ENCODE assay signal across 13 cellular contexts in the genomic region with DNA sequence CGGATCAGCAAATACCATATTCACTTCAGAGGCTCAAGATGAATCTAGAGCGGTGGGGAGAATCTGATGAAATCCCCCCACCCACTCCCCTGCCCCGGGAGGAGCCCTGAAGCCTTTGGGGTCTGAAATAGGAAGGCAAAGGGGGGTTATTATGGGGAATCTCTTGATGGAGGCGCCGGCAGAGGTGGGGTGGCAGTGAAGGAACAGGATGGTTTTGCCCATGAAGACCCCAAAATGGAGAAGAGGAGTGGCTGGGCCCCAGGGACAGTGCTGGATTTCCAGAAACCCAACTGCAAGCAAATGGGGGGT. TPM values are rescaled to one million over a fixed set of nuclear protein-coding genes. Genes with fewer than 3 reads are reported as not detected.
A peak's percentile ranks its signal among the peaks of the same experiment; 100 is the strongest.
DNase-seq lines count a peak whose midpoint lies in the region; ATAC-seq and TF ChIP-seq lines count a peak whose summit lies in the region.
"Had no signal": no experiment of that assay in that cellular context is flagged by ENCODE, and none has a peak within 500 bp of the region (broad histone marks: within the 10 kb centered on the region; RNA-seq: fewer than 3 reads in every experiment).

No MANE protein-coding gene starts in this region.

- H3K4me3 Mint-ChIP-seq in activated naive CD4-positive, alpha-beta T cell treated with anti-CD3 and anti-CD28 coated beads, Interleukin-2, amount 10 ng/mL, durations not matched to agents 7 days and 5 days = peak overlapping the region; percentile 59
- H3K4me3 Mint-ChIP-seq in activated CD8-positive, alpha-beta T cell treated with anti-CD3 and anti-CD28 coated beads, Interleukin-2, amount 10 ng/mL, durations not matched to agents 7 days and 5 days = peak overlapping the region; percentile 31
- peak overlapping the region; percentile 43 to 85 (median 70) for H3K4me3 Mint-ChIP-seq in immature natural killer cell
- H3K4me3 Mint-ChIP-seq in stimulated activated memory B cell treated with anti-CD40 and anti-IgM and Interleukin-4, amounts not matched to agents 10 μg/mL and 1 μg/mL and 100 μg/mL, for 72 hours = peak overlapping the region; percentile 67

- POLR2A ChIA-PET in activated CD8-positive, alpha-beta T cell treated with anti-CD3 and anti-CD28 coated beads, Interleukin-2, amount 10 ng/mL, durations not matched to agents 7 days and 5 days (lab: Charles Lee) = no interaction called here

- CTCF ChIA-PET in activated naive CD4-positive, alpha-beta T cell treated with anti-CD3 and anti-CD28 coated beads, Interleukin-2, amount 10 ng/mL, durations not matched to agents 7 days and 5 days (lab: Charles Lee) = no interaction called here
- CTCF ChIA-PET in activated CD8-positive, alpha-beta T cell treated with anti-CD3 and anti-CD28 coated beads, Interleukin-2, amount 10 ng/mL, durations not matched to agents 7 days and 5 days (lab: Charles Lee) = no interaction called here

- peaks cover 99% of the 10 kb centered on the region for H3K27me3 Mint-ChIP-seq in activated naive CD4-positive, alpha-beta T cell treated with anti-CD3 and anti-CD28 coated beads, Interleukin-2, amount 10 ng/mL, durations not matched to agents 7 days and 5 days
- H3K27me3 Mint-ChIP-seq in activated CD8-positive, alpha-beta T cell treated with anti-CD3 and anti-CD28 coated beads, Interleukin-2, amount 10 ng/mL, durations not matched to agents 7 days and 5 days (ENCODE audit: low read depth) = peaks cover 75% of the 10 kb centered on the region
- peaks cover 26 to 51% (median 32%) of the 10 kb centered on the region in 3 donors for H3K27me3 Mint-ChIP-seq in immature natural killer cell (ENCODE audit: low read depth in 3 of 3)
- H3K27me3 Mint-ChIP-seq in stimulated activated memory B cell treated with anti-CD40 and anti-IgM and Interleukin-4, amounts not matched to agents 10 μg/mL and 1 μg/mL and 100 μg/mL, for 72 hours = peaks cover 99% of the 10 kb centered on the region

- peaks cover 16% of the 10 kb centered on the region for H3K4me1 Mint-ChIP-seq in activated naive CD4-positive, alpha-beta T cell treated with anti-CD3 and anti-CD28 coated beads, Interleukin-2, amount 10 ng/mL, durations not matched to agents 7 days and 5 days
- H3K4me1 Mint-ChIP-seq in activated CD8-positive, alpha-beta T cell treated with anti-CD3 and anti-CD28 coated beads, Interleukin-2, amount 10 ng/mL, durations not matched to agents 7 days and 5 days (ENCODE audit: low read depth) = peaks cover 30% of the 10 kb centered on the region
- H3K4me1 Mint-ChIP-seq in immature natural killer cell = peaks cover 12 to 13% of the 10 kb centered on the region in 2 donors
- H3K4me1 Mint-ChIP-seq in stimulated activated memory B cell treated with anti-CD40 and anti-IgM and Interleukin-4, amounts not matched to agents 10 μg/mL and 1 μg/mL and 100 μg/mL, for 72 hours = peaks cover 58% of the 10 kb centered on the region

- DNase-seq in activated naive CD4-positive, alpha-beta T cell treated with anti-CD3 and anti-CD28 coated beads, Interleukin-2, amount 10 ng/mL, durations not matched to agents 7 days and 5 days = no peak
- DNase-seq in activated naive CD4-positive, alpha-beta T cell (lab: John Stamatoyannopoulos, UW) = no peak
- no peak for DNase-seq in activated CD8-positive, alpha-beta T cell treated with anti-CD3 and anti-CD28 coated beads, Interleukin-2, amount 10 ng/mL, durations not matched to agents 7 days and 5 days
- DNase-seq in immature natural killer cell = no peak
- no peak for DNase-seq in DMS79 treated with DMSO at 0.1 percent for 48 hours (lab: John Stamatoyannopoulos, UW)
- no peak for DNase-seq in NCI-H1105 treated with DMSO at 0.1 percent for 48 hours (lab: John Stamatoyannopoulos, UW)
- DNase-seq: esophagus squamous epithelium, mammary epithelial cell, NCI-H187, T-helper 9 cell had no signal

- H3K36me3 Mint-ChIP-seq in activated naive CD4-positive, alpha-beta T cell treated with anti-CD3 and anti-CD28 coated beads, Interleukin-2, amount 10 ng/mL, durations not matched to agents 7 days and 5 days = no peaks in the 10 kb centered on the region
- H3K36me3 Mint-ChIP-seq in activated CD8-positive, alpha-beta T cell treated with anti-CD3 and anti-CD28 coated beads, Interleukin-2, amount 10 ng/mL, durations not matched to agents 7 days and 5 days (ENCODE audit: low read depth) = no peaks in the 10 kb centered on the region
- H3K36me3 Mint-ChIP-seq in immature natural killer cell = peaks cover 0 to 4% (median 0%) of the 10 kb centered on the region in 3 donors
- H3K36me3 Mint-ChIP-seq in stimulated activated memory B cell treated with anti-CD40 and anti-IgM and Interleukin-4, amounts not matched to agents 10 μg/mL and 1 μg/mL and 100 μg/mL, for 72 hours = no peaks in the 10 kb centered on the region

- H3K9me3 Mint-ChIP-seq in activated naive CD4-positive, alpha-beta T cell treated with anti-CD3 and anti-CD28 coated beads, Interleukin-2, amount 10 ng/mL, durations not matched to agents 7 days and 5 days = no peaks in the 10 kb centered on the region
- no peaks in the 10 kb centered on the region for H3K9me3 Mint-ChIP-seq in activated CD8-positive, alpha-beta T cell treated with anti-CD3 and anti-CD28 coated beads, Interleukin-2, amount 10 ng/mL, durations not matched to agents 7 days and 5 days (ENCODE audit: insufficient read depth)
- H3K9me3 Mint-ChIP-seq in immature natural killer cell = no peaks in the 10 kb centered on the region
- no peaks in the 10 kb centered on the region for H3K9me3 Mint-ChIP-seq in stimulated activated memory B cell treated with anti-CD40 and anti-IgM and Interleukin-4, amounts not matched to agents 10 μg/mL and 1 μg/mL and 100 μg/mL, for 72 hours

- no peak for ATAC-seq in activated CD8-positive, alpha-beta T cell treated with anti-CD3 and anti-CD28 coated beads, Interleukin-2, amount 10 ng/mL, durations not matched to agents 7 days and 5 days
- no peak for ATAC-seq in stimulated activated memory B cell treated with anti-CD40 and anti-IgM and Interleukin-4, amounts not matched to agents 10 μg/mL and 1 μg/mL and 100 μg/mL, for 72 hours
- no peak for ATAC-seq in SK-N-SH treated with all-trans-retinoic acid at 6 μM for 48 hours

- H3K27ac Mint-ChIP-seq in activated naive CD4-positive, alpha-beta T cell treated with anti-CD3 and anti-CD28 coated beads, Interleukin-2, amount 10 ng/mL, durations not matched to agents 7 days and 5 days = no peak overlapping the region
- no peak overlapping the region for H3K27ac Mint-ChIP-seq in activated CD8-positive, alpha-beta T cell treated with anti-CD3 and anti-CD28 coated beads, Interleukin-2, amount 10 ng/mL, durations not matched to agents 7 days and 5 days
- H3K27ac Mint-ChIP-seq in immature natural killer cell = no peak overlapping the region
- no peak overlapping the region for H3K27ac Mint-ChIP-seq in stimulated activated memory B cell treated with anti-CD40 and anti-IgM and Interleukin-4, amounts not matched to agents 10 μg/mL and 1 μg/mL and 100 μg/mL, for 72 hours

TF ChIP-seq in SK-N-SH treated with all-trans-retinoic acid at 6 μM for 48 hours, 23 proteins besides CTCF, POLR2A, EP300 and RAD21 (continues in another document):
- TF ChIP-seq, protein P1, sequence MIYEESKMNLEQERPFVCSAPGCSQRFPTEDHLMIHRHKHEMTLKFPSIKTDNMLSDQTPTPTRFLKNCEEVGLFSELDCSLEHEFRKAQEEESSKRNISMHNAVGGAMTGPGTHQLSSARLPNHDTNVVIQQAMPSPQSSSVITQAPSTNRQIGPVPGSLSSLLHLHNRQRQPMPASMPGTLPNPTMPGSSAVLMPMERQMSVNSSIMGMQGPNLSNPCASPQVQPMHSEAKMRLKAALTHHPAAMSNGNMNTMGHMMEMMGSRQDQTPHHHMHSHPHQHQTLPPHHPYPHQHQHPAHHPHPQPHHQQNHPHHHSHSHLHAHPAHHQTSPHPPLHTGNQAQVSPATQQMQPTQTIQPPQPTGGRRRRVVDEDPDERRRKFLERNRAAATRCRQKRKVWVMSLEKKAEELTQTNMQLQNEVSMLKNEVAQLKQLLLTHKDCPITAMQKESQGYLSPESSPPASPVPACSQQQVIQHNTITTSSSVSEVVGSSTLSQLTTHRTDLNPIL (CRISPR knock-in tag; IDR thresholded peaks at IDR 0.05; ENCODE audit: low read depth) = no peak
- TF ChIP-seq TCF4 (CRISPR knock-in tag; IDR thresholded peaks at IDR 0.05; ENCODE audit: borderline replicate concordance) = no peak
- TF ChIP-seq ZNF8 (CRISPR knock-in tag; IDR thresholded peaks at IDR 0.05) = no peak
- no peak for TF ChIP-seq ZFP3 (CRISPR knock-in tag; IDR thresholded peaks at IDR 0.05)
- TF ChIP-seq OSR1 (CRISPR knock-in tag; IDR thresholded peaks at IDR 0.05) = no peak
- TF ChIP-seq, protein P2, sequence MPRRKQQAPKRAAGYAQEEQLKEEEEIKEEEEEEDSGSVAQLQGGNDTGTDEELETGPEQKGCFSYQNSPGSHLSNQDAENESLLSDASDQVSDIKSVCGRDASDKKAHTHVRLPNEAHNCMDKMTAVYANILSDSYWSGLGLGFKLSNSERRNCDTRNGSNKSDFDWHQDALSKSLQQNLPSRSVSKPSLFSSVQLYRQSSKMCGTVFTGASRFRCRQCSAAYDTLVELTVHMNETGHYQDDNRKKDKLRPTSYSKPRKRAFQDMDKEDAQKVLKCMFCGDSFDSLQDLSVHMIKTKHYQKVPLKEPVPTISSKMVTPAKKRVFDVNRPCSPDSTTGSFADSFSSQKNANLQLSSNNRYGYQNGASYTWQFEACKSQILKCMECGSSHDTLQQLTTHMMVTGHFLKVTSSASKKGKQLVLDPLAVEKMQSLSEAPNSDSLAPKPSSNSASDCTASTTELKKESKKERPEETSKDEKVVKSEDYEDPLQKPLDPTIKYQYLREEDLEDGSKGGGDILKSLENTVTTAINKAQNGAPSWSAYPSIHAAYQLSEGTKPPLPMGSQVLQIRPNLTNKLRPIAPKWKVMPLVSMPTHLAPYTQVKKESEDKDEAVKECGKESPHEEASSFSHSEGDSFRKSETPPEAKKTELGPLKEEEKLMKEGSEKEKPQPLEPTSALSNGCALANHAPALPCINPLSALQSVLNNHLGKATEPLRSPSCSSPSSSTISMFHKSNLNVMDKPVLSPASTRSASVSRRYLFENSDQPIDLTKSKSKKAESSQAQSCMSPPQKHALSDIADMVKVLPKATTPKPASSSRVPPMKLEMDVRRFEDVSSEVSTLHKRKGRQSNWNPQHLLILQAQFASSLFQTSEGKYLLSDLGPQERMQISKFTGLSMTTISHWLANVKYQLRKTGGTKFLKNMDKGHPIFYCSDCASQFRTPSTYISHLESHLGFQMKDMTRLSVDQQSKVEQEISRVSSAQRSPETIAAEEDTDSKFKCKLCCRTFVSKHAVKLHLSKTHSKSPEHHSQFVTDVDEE (CRISPR knock-in tag; IDR thresholded peaks at IDR 0.05) = no peak
- TF ChIP-seq ZC3H10 (CRISPR knock-in tag; IDR thresholded peaks at IDR 0.05) = no peak
- no peak for TF ChIP-seq PPARA (CRISPR knock-in tag; IDR thresholded peaks at IDR 0.05; ENCODE audit: borderline replicate concordance)
- TF ChIP-seq ARNTL (CRISPR knock-in tag; IDR thresholded peaks at IDR 0.05; ENCODE audit: borderline replicate concordance, low read depth) = no peak
- TF ChIP-seq GLIS3 (CRISPR knock-in tag; IDR thresholded peaks at IDR 0.05) = no peak

RNA-seq across cellular contexts. Expression of gene WNT3, which starts 0.6 kb away (rescaled TPM):
- total RNA-seq in activated CD8-positive, alpha-beta T cell treated with anti-CD3 and anti-CD28 coated beads, Interleukin-2, amount 10 ng/mL, durations not matched to agents 7 days and 5 days = not detected
- under 1 TPM in 2 of 3 donors, not detected in 1; 0.12 to 0.17 TPM for polyA plus RNA-seq in immature natural killer cell

RNA-seq across cellular contexts. Expression of gene WNT9B, which starts 33.5 kb away (rescaled TPM):
- not detected for total RNA-seq in activated CD8-positive, alpha-beta T cell treated with anti-CD3 and anti-CD28 coated beads, Interleukin-2, amount 10 ng/mL, durations not matched to agents 7 days and 5 days
- not detected for polyA plus RNA-seq in immature natural killer cell
- total RNA-seq: activated CD8-positive, alpha-beta memory T cell treated with anti-CD3 and anti-CD28 coated beads for 36 hours; mammary epithelial cell had no signal
- polyA plus RNA-seq: mammary epithelial cell had no signal
